In the genomic region with DNA sequence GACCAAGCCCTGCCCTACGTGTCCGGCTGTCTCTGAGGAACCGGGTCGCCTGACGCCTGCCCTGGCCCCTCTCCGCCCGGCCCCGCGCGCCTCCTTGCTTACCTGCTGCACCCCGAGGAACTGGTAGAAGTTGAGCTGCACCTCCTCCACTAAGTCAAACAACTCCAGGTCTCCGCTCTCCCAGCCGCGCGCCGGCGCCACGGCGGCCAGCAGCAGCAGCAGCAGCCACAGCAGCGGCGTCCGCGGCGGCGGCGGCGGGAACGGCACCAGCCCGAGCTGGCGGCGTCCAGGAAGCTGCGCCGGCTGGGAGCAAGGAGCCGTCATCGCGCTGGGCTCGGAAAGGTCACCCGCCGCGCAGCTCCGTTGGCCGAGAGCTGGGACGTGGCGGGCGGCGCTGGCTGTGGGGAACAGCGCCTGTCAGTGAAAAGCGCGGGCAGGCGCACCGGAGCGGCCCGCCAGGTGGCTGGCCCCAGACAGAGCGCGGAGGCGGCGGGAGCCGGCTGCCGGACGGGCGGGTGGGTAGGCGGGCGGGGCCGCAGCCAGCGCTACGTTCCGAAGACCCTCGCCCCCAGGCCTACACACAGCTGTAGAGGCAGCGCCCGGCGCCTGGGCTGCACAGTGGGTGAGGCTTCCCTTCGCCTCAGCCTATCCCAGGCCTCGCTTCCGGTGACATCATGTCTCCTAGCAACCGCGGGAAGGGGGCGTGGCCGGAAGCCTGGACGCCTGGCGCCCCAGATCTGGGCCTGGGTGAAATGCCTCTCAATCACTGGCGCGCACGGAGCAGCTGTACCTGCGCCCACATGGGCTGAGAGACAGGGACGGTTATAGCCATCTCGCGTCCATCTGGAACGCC, we compare ENCODE assay signal across 8 cellular contexts. TPM values are rescaled to one million over a fixed set of nuclear protein-coding genes. Genes with fewer than 3 reads are reported as not detected.
DNase-seq lines count a peak whose midpoint lies in the region; ATAC-seq and TF ChIP-seq lines count a peak whose summit lies in the region.

A gene with protein sequence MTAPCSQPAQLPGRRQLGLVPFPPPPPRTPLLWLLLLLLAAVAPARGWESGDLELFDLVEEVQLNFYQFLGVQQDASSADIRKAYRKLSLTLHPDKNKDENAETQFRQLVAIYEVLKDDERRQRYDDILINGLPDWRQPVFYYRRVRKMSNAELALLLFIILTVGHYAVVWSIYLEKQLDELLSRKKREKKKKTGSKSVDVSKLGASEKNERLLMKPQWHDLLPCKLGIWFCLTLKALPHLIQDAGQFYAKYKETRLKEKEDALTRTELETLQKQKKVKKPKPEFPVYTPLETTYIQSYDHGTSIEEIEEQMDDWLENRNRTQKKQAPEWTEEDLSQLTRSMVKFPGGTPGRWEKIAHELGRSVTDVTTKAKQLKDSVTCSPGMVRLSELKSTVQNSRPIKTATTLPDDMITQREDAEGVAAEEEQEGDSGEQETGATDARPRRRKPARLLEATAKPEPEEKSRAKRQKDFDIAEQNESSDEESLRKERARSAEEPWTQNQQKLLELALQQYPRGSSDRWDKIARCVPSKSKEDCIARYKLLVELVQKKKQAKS (minus strand): TSS at position 620 of the 853 bp plus-strand sequence. CDS start 296 bp downstream, at position 324.

- peak; percentile 15 for TF ChIP-seq CTCF in CD14-positive monocyte (IDR thresholded peaks at IDR 0.05)
- peak in 1 of 2 donors; percentile 21 for TF ChIP-seq CTCF in left lung (IDR thresholded peaks at IDR 0.05)

- H3K9me3 ChIP-seq in left lung = no peaks in the 10 kb centered on the region

- peaks cover 0 to 1% (median 0%) of the 10 kb centered on the region in 3 donors for H3K27me3 Mint-ChIP-seq in CD14-positive monocyte (ENCODE audit: low read depth in 3 of 3)
- H3K27me3 Mint-ChIP-seq in dendritic cell treated with granulocyte-macrophage colony-stimulating factor and Interleukin-4, amounts not matched to agents 40 ng/mL and 50 ng/mL, for 4 days = no peaks in the 10 kb centered on the region

- no peaks in the 10 kb centered on the region for H3K9me3 Mint-ChIP-seq in CD14-positive monocyte
- no peaks in the 10 kb centered on the region for H3K9me3 Mint-ChIP-seq in dendritic cell treated with granulocyte-macrophage colony-stimulating factor and Interleukin-4, amounts not matched to agents 40 ng/mL and 50 ng/mL, for 4 days

- peak; percentile 94 for ATAC-seq in GM19395 (IDR thresholded peaks at IDR 0.05; ENCODE audit: unreplicated experiment)
- ATAC-seq in HG03565 (IDR thresholded peaks at IDR 0.05; ENCODE audit: unreplicated experiment) = peak; percentile 94
- peak; percentile 99 for ATAC-seq in left lung

- peak within 1 kb of the TSS; percentile 92 to 99 for H3K4me3 Mint-ChIP-seq in CD14-positive monocyte
- H3K4me3 Mint-ChIP-seq in dendritic cell treated with granulocyte-macrophage colony-stimulating factor and Interleukin-4, amounts not matched to agents 40 ng/mL and 50 ng/mL, for 4 days = peak within 1 kb of the TSS; percentile 90

- H3K4me3 ChIP-seq in left lung = peak within 1 kb of the TSS; percentile 78

- no peaks in the 10 kb centered on the region for H3K27me3 ChIP-seq in left lung

- intact Hi-C loops in CD14-positive monocyte (cut with micrococcal nuclease) = loop anchor here (2.0 to 10.0 kb wide), 8 partner anchors 249 to 984 kb away; a partner anchor contains a TSS
- intact Hi-C loops in dendritic cell treated with granulocyte-macrophage colony-stimulating factor and Interleukin-4, amounts not matched to agents 40 ng/mL and 50 ng/mL, for 4 days (cut with micrococcal nuclease) = loop anchor here (2.0 to 10.0 kb wide), 4 partner anchors 247 to 711 kb away; a partner anchor contains a TSS
- intact Hi-C loops in left lung (cut with DNase I) = loop anchor here in 1 of 2 donors (10.0 kb wide), 1 partner anchor 991 kb away; no protein-coding TSS in a partner anchor

- H3K27ac ChIP-seq in left lung = peak within 1 kb of the TSS; percentile 91 to 93

- peak within 1 kb of the TSS; percentile 85 to 94 (median 92) for H3K27ac Mint-ChIP-seq in CD14-positive monocyte
- H3K27ac Mint-ChIP-seq in dendritic cell treated with granulocyte-macrophage colony-stimulating factor and Interleukin-4, amounts not matched to agents 40 ng/mL and 50 ng/mL, for 4 days = peak within 1 kb of the TSS; percentile 87

- peaks cover 6 to 23% of the 10 kb centered on the region in 2 donors for H3K4me1 ChIP-seq in left lung

- H3K4me1 Mint-ChIP-seq in CD14-positive monocyte = peaks cover 31% of the 10 kb centered on the region
- H3K4me1 Mint-ChIP-seq in dendritic cell treated with granulocyte-macrophage colony-stimulating factor and Interleukin-4, amounts not matched to agents 40 ng/mL and 50 ng/mL, for 4 days (ENCODE audit: low read depth) = peaks cover 23% of the 10 kb centered on the region

- peaks cover 0 to 1% of the 10 kb centered on the region in 2 donors for H3K36me3 Mint-ChIP-seq in CD14-positive monocyte
- peaks cover 12% of the 10 kb centered on the region for H3K36me3 Mint-ChIP-seq in dendritic cell treated with granulocyte-macrophage colony-stimulating factor and Interleukin-4, amounts not matched to agents 40 ng/mL and 50 ng/mL, for 4 days (ENCODE audit: low read depth)

- no peaks in the 10 kb centered on the region for H3K36me3 ChIP-seq in left lung

- peak; percentile 95 for DNase-seq in CD14-positive monocyte (ENCODE audit: low spot score)
- DNase-seq in NCI-H748 treated with DMSO at 0.1 percent for 48 hours (lab: John Stamatoyannopoulos, UW) = peak; percentile 92
- peak; percentile 98 to 99 for DNase-seq in activated CD4-positive, alpha-beta T cell treated with anti-CD3 and anti-CD28 coated beads, Interleukin-2, amount 50 U/mL, for 24 hours (ENCODE audit: low read depth in 1 of 2, low spot score in 1 of 2)
- peak; percentile 98 for DNase-seq in left lung
- peak; percentile 99 for DNase-seq in stimulated activated CD4-positive, alpha-beta T cell treated with anti-CD3 and anti-CD28 coated beads, Interleukin-2, amount 100 ng/mL, for 48 hours

RNA-seq across cellular contexts. Expression of the gene that starts here (rescaled TPM):
- polyA plus RNA-seq in CD14-positive monocyte = 10 to 100 TPM; 12.5 to 12.9 TPM
- total RNA-seq in left lung = 10 to 100 TPM; 36.6 to 40.9 TPM

Comparison
In these comparisons a context has a peak if more than half of its experiments do, and no peak if none do; other contexts are left out.
1. Peak in every context shown above with its lines: DNase-seq, ATAC-seq, H3K4me3 ChIP-seq and H3K27ac ChIP-seq.